ENCODE assay signal across 1 cellular context in the genomic region with DNA sequence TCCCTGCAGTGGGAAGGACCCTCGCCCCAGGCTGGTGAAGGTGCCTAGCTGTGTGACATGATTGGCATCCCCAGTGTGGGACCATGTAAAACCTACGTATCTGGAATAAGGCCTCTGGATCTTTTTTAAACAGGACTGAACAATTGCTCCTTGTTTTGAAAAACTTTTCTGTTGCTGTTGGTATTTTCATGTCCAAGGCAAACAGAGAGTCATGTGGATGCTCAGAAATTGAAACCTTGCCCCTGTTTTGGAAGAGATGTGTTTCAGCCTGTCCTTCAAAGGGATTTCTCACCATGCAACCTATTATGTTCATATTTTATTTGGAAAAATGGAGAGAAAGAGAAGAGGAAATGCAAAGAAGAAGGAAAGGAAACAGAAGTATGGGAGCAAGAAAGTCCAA.
TF ChIP-seq lines count a peak whose summit lies in the region.

No MANE protein-coding gene starts in this region.

TF ChIP-seq in GM23338, 12 proteins besides CTCF, POLR2A, EP300 and RAD21 (continued from another document):
- TF ChIP-seq, protein P1, sequence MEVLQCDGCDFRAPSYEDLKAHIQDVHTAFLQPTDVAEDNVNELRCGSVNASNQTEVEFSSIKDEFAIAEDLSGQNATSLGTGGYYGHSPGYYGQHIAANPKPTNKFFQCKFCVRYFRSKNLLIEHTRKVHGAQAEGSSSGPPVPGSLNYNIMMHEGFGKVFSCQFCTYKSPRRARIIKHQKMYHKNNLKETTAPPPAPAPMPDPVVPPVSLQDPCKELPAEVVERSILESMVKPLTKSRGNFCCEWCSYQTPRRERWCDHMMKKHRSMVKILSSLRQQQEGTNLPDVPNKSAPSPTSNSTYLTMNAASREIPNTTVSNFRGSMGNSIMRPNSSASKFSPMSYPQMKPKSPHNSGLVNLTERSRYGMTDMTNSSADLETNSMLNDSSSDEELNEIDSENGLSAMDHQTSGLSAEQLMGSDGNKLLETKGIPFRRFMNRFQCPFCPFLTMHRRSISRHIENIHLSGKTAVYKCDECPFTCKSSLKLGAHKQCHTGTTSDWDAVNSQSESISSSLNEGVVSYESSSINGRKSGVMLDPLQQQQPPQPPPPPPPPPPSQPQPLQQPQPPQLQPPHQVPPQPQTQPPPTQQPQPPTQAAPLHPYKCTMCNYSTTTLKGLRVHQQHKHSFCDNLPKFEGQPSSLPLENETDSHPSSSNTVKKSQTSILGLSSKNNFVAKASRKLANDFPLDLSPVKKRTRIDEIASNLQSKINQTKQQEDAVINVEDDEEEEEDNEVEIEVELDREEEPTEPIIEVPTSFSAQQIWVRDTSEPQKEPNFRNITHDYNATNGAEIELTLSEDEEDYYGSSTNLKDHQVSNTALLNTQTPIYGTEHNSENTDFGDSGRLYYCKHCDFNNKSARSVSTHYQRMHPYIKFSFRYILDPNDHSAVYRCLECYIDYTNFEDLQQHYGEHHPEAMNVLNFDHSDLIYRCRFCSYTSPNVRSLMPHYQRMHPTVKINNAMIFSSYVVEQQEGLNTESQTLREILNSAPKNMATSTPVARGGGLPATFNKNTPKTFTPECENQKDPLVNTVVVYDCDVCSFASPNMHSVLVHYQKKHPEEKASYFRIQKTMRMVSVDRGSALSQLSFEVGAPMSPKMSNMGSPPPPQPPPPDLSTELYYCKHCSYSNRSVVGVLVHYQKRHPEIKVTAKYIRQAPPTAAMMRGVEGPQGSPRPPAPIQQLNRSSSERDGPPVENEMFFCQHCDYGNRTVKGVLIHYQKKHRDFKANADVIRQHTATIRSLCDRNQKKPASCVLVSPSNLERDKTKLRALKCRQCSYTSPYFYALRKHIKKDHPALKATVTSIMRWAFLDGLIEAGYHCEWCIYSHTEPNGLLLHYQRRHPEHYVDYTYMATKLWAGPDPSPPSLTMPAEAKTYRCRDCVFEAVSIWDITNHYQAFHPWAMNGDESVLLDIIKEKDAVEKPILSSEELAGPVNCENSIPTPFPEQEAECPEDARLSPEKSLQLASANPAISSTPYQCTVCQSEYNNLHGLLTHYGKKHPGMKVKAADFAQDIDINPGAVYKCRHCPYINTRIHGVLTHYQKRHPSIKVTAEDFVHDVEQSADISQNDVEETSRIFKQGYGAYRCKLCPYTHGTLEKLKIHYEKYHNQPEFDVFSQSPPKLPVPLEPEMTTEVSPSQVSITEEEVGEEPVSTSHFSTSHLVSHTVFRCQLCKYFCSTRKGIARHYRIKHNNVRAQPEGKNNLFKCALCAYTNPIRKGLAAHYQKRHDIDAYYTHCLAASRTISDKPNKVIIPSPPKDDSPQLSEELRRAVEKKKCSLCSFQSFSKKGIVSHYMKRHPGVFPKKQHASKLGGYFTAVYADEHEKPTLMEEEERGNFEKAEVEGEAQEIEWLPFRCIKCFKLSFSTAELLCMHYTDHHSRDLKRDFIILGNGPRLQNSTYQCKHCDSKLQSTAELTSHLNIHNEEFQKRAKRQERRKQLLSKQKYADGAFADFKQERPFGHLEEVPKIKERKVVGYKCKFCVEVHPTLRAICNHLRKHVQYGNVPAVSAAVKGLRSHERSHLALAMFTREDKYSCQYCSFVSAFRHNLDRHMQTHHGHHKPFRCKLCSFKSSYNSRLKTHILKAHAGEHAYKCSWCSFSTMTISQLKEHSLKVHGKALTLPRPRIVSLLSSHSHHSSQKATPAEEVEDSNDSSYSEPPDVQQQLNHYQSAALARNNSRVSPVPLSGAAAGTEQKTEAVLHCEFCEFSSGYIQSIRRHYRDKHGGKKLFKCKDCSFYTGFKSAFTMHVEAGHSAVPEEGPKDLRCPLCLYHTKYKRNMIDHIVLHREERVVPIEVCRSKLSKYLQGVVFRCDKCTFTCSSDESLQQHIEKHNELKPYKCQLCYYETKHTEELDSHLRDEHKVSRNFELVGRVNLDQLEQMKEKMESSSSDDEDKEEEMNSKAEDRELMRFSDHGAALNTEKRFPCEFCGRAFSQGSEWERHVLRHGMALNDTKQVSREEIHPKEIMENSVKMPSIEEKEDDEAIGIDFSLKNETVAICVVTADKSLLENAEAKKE (CRISPR knock-in tag; IDR thresholded peaks at IDR 0.05), result no peak
- no peak for TF ChIP-seq ZNF331 (CRISPR knock-in tag; IDR thresholded peaks at IDR 0.05; ENCODE audit: low read depth)
- TF ChIP-seq POLR2AphosphoS5 (IDR thresholded peaks at IDR 0.05; ENCODE audit: low read depth), result no peak
- no peak for TF ChIP-seq EZH2phosphoT487 (IDR thresholded peaks at IDR 0.05; ENCODE audit: unreplicated experiment)
- no peak for TF ChIP-seq STAT1 (IDR thresholded peaks at IDR 0.05; ENCODE audit: unreplicated experiment)
